In genomic region chr11:57363131-57363530, GRCh38 we compare ENCODE assay signal across 34 cellular contexts. TPM values are rescaled to one million over a fixed set of nuclear protein-coding genes. Genes with fewer than 3 reads are reported as not detected.
"Had no signal": no experiment of that assay in that cellular context is flagged by ENCODE, and none has a peak within 500 bp of the region (broad histone marks: within the 10 kb centered on the region; RNA-seq: fewer than 3 reads in every experiment).

No MANE protein-coding gene starts in this region.

- H3K27me3 ChIP-seq: ovary, spleen, suprapubic skin, testis, transverse colon, upper lobe of right lung, uterus had no signal

- H3K4me2 ChIP-seq: smooth muscle cell had no signal

- H3K4me3 Mint-ChIP-seq: naive thymus-derived CD4-positive, alpha-beta T cell; natural killer cell; nephron; stimulated activated memory B cell treated with anti-CD40 and anti-IgM and Interleukin-4, amounts not matched to agents 10 μg/mL and 1 μg/mL and 100 μg/mL, for 72 hours; stimulated activated naive CD8-positive, alpha-beta T cell treated with anti-CD3 and anti-CD28 coated beads, Interleukin-15, amount 100 ng/mL, for 72 hours; type B pancreatic cell had no signal

- H3K9ac ChIP-seq: parathyroid adenoma had no signal

- H3K27ac Mint-ChIP-seq: naive thymus-derived CD4-positive, alpha-beta T cell; natural killer cell; nephron; progenitor cell of endocrine pancreas; stimulated activated memory B cell treated with anti-CD40 and anti-IgM and Interleukin-4, amounts not matched to agents 10 μg/mL and 1 μg/mL and 100 μg/mL, for 72 hours; stimulated activated naive CD8-positive, alpha-beta T cell treated with anti-CD3 and anti-CD28 coated beads, Interleukin-15, amount 100 ng/mL, for 72 hours; type B pancreatic cell had no signal

- H3K9me3 Mint-ChIP-seq: natural killer cell; nephron; stimulated activated naive CD8-positive, alpha-beta T cell treated with anti-CD3 and anti-CD28 coated beads, Interleukin-15, amount 100 ng/mL, for 72 hours; type B pancreatic cell had no signal

- H3K36me3 ChIP-seq: ovary, spleen, suprapubic skin, tibial artery, transverse colon, upper lobe of right lung, uterus had no signal

- H3K79me2 ChIP-seq: parathyroid adenoma had no signal

- H3K4me3 ChIP-seq: ovary, psoas muscle, skin epidermis, smooth muscle cell, spleen, suprapubic skin, testis, tibial artery, transverse colon, upper lobe of right lung, uterus had no signal

- H2AFZ ChIP-seq: parathyroid adenoma had no signal

- H3K27ac ChIP-seq: ovary, parathyroid adenoma, psoas muscle, skin epidermis, spleen, suprapubic skin, testis, tibial artery, transverse colon, upper lobe of right lung, uterus had no signal

- ATAC-seq: naive thymus-derived CD4-positive, alpha-beta T cell; natural killer cell; psoas muscle; right cardiac atrium; sciatic nerve; stimulated activated memory B cell treated with anti-CD40 and anti-IgM and Interleukin-4, amounts not matched to agents 10 μg/mL and 1 μg/mL and 100 μg/mL, for 72 hours; stimulated activated naive CD8-positive, alpha-beta T cell treated with anti-CD3 and anti-CD28 coated beads, Interleukin-15, amount 100 ng/mL, for 72 hours; stimulated activated naive CD8-positive, alpha-beta T cell treated with anti-CD3 and anti-CD28 coated beads, Interleukin-15, Interleukin-2, amounts not matched to agents 100 U/mL and 50 U/mL, for 24 hours; upper lobe of right lung had no signal

- H3K4me1 ChIP-seq: spleen, testis, tibial artery, transverse colon, uterus had no signal

- H3K36me3 Mint-ChIP-seq: naive thymus-derived CD4-positive, alpha-beta T cell; natural killer cell; stimulated activated memory B cell treated with anti-CD40 and anti-IgM and Interleukin-4, amounts not matched to agents 10 μg/mL and 1 μg/mL and 100 μg/mL, for 72 hours; type B pancreatic cell had no signal

- H3K9me3 ChIP-seq: ovary, psoas muscle, spleen, suprapubic skin, testis, tibial artery, transverse colon, upper lobe of right lung, uterus had no signal

- DNase-seq: naive thymus-derived CD4-positive, alpha-beta T cell; natural killer cell; ovary; psoas muscle; right cardiac atrium; spleen; stimulated activated CD4-positive, alpha-beta T cell treated with anti-CD3 and anti-CD28 coated beads, Interleukin-12 subunit alpha, Interleukin-12 subunit beta, amount 100 ng/mL, for 4 hours; stimulated activated CD4-positive, alpha-beta T cell treated with anti-CD3 and anti-CD28 coated beads, Interleukin-1b, Interleukin-23, amount 100 ng/mL, for 48 hours; stimulated activated CD4-positive, alpha-beta T cell treated with anti-CD3 and anti-CD28 coated beads, Interleukin-4, amount 100 ng/mL, for 1 hour; stimulated activated CD4-positive, alpha-beta T cell treated with anti-CD3 and anti-CD28 coated beads, Interleukin-4, amount 100 ng/mL, for 4 hours; stimulated activated CD8-positive, alpha-beta memory T cell treated with anti-CD3 and anti-CD28 coated beads, Interleukin-4, amount 100 ng/mL, for 48 hours; stimulated activated naive CD4-positive, alpha-beta T cell; stimulated activated naive CD8-positive, alpha-beta T cell treated with anti-CD3 and anti-CD28 coated beads, Interleukin-15, amount 100 ng/mL, for 72 hours; stimulated activated naive CD8-positive, alpha-beta T cell treated with anti-CD3 and anti-CD28 coated beads, Interleukin-15, Interleukin-2, amounts not matched to agents 100 U/mL and 50 U/mL, for 24 hours; substantia nigra; testis; tibial artery; transverse colon; upper lobe of right lung; uterus had no signal

- H3K4me1 Mint-ChIP-seq: naive thymus-derived CD4-positive, alpha-beta T cell; natural killer cell; stimulated activated memory B cell treated with anti-CD40 and anti-IgM and Interleukin-4, amounts not matched to agents 10 μg/mL and 1 μg/mL and 100 μg/mL, for 72 hours; stimulated activated naive CD8-positive, alpha-beta T cell treated with anti-CD3 and anti-CD28 coated beads, Interleukin-15, amount 100 ng/mL, for 72 hours had no signal

RNA-seq across cellular contexts. Expression of gene PRG3, which starts 17.8 kb away (rescaled TPM):
- total RNA-seq: naive thymus-derived CD4-positive, alpha-beta T cell; natural killer cell; osteoblast; ovary; progenitor cell of endocrine pancreas; psoas muscle; renal cortical epithelial cell; right cardiac atrium; sciatic nerve; smooth muscle cell; suprapubic skin; testis; transverse colon; upper lobe of right lung; urinary bladder; uterus had no signal
- polyA plus RNA-seq: naive thymus-derived CD4-positive, alpha-beta T cell; neural cell; ovary; psoas muscle; right cardiac atrium; smooth muscle cell; urinary bladder had no signal

RNA-seq across cellular contexts. Expression of gene P2RX3, which starts 25.0 kb away (rescaled TPM):
- total RNA-seq: naive thymus-derived CD4-positive, alpha-beta T cell; natural killer cell; occipital lobe; osteoblast; progenitor cell of endocrine pancreas; renal cortical epithelial cell; right cardiac atrium; sciatic nerve; smooth muscle cell; spleen; suprapubic skin; transverse colon; upper lobe of right lung had no signal
- polyA plus RNA-seq: naive thymus-derived CD4-positive, alpha-beta T cell; neural cell; spleen had no signal

RNA-seq across cellular contexts. Expression of gene PRG2, which starts 27.3 kb away (rescaled TPM):
- total RNA-seq: occipital lobe, osteoblast, ovary, progenitor cell of endocrine pancreas, renal cortical epithelial cell, sciatic nerve, smooth muscle cell, testis, transverse colon, upper lobe of right lung had no signal
- polyA plus RNA-seq: naive thymus-derived CD4-positive, alpha-beta T cell; neural cell; psoas muscle; smooth muscle cell; urinary bladder had no signal
